ENCODE assay signal across 15 cellular contexts in genomic region chr10:59582058-59582457, GRCh38.
"Had no signal": no experiment of that assay in that cellular context is flagged by ENCODE, and none has a peak within 500 bp of the region (broad histone marks: within the 10 kb centered on the region; RNA-seq: fewer than 3 reads in every experiment).

No MANE protein-coding gene starts in this region.

- H3K9me3 Mint-ChIP-seq: activated B cell treated with CpG ODN at 0.5 μM for 24 hours; activated CD4-positive, alpha-beta memory T cell treated with anti-CD3 and anti-CD28 coated beads, Interleukin-2, amount 10 ng/mL, durations not matched to agents 7 days and 5 days; activated naive CD8-positive, alpha-beta T cell treated with anti-CD3 and anti-CD28 coated beads for 36 hours; endodermal cell; natural killer cell treated with Interleukin-12 subunit alpha and Interleukin-12 subunit beta and Interleukin-15 and Interleukin-18, amount 100 ng/mL, for 72 hours; T-cell had no signal

- H3K27me3 Mint-ChIP-seq: activated CD8-positive, alpha-beta memory T cell treated with anti-CD3 and anti-CD28 coated beads, Interleukin-2, amount 10 ng/mL, durations not matched to agents 7 days and 5 days; natural killer cell treated with Interleukin-12 subunit alpha and Interleukin-12 subunit beta and Interleukin-15 and Interleukin-18, amount 100 ng/mL, for 72 hours had no signal

- H3K36me3 Mint-ChIP-seq: activated CD8-positive, alpha-beta memory T cell treated with anti-CD3 and anti-CD28 coated beads, Interleukin-2, amount 10 ng/mL, durations not matched to agents 7 days and 5 days; activated naive CD8-positive, alpha-beta T cell treated with anti-CD3 and anti-CD28 coated beads for 36 hours; natural killer cell treated with Interleukin-12 subunit alpha and Interleukin-12 subunit beta and Interleukin-15 and Interleukin-18, amount 100 ng/mL, for 72 hours; T-cell had no signal

- H3K27ac Mint-ChIP-seq: activated B cell treated with CpG ODN at 0.5 μM for 24 hours; activated CD4-positive, alpha-beta memory T cell treated with anti-CD3 and anti-CD28 coated beads, Interleukin-2, amount 10 ng/mL, durations not matched to agents 7 days and 5 days; activated CD8-positive, alpha-beta memory T cell treated with anti-CD3 and anti-CD28 coated beads, Interleukin-2, amount 10 ng/mL, durations not matched to agents 7 days and 5 days; activated naive CD8-positive, alpha-beta T cell treated with anti-CD3 and anti-CD28 coated beads for 36 hours; endodermal cell; natural killer cell treated with Interleukin-12 subunit alpha and Interleukin-12 subunit beta and Interleukin-15 and Interleukin-18, amount 100 ng/mL, for 72 hours; T-cell had no signal

- ATAC-seq: activated CD8-positive, alpha-beta memory T cell treated with anti-CD3 and anti-CD28 coated beads, Interleukin-2, amount 10 ng/mL, durations not matched to agents 7 days and 5 days; gastrocnemius medialis; natural killer cell treated with Interleukin-12 subunit alpha and Interleukin-12 subunit beta and Interleukin-15 and Interleukin-18, amount 100 ng/mL, for 72 hours; T-cell had no signal

- H3K4me3 Mint-ChIP-seq: activated B cell treated with CpG ODN at 0.5 μM for 24 hours; activated CD4-positive, alpha-beta memory T cell treated with anti-CD3 and anti-CD28 coated beads, Interleukin-2, amount 10 ng/mL, durations not matched to agents 7 days and 5 days; activated CD8-positive, alpha-beta memory T cell treated with anti-CD3 and anti-CD28 coated beads, Interleukin-2, amount 10 ng/mL, durations not matched to agents 7 days and 5 days; activated naive CD8-positive, alpha-beta T cell treated with anti-CD3 and anti-CD28 coated beads for 36 hours; endodermal cell; natural killer cell treated with Interleukin-12 subunit alpha and Interleukin-12 subunit beta and Interleukin-15 and Interleukin-18, amount 100 ng/mL, for 72 hours; T-cell had no signal

- H3K4me1 Mint-ChIP-seq: activated B cell treated with CpG ODN at 0.5 μM for 24 hours; activated CD4-positive, alpha-beta memory T cell treated with anti-CD3 and anti-CD28 coated beads, Interleukin-2, amount 10 ng/mL, durations not matched to agents 7 days and 5 days; activated CD8-positive, alpha-beta memory T cell treated with anti-CD3 and anti-CD28 coated beads, Interleukin-2, amount 10 ng/mL, durations not matched to agents 7 days and 5 days; activated naive CD8-positive, alpha-beta T cell treated with anti-CD3 and anti-CD28 coated beads for 36 hours; endodermal cell; T-cell had no signal

- DNase-seq: activated B cell treated with CpG ODN at 0.5 μM for 24 hours; activated CD4-positive, alpha-beta memory T cell treated with anti-CD3 and anti-CD28 coated beads, Interleukin-2, amount 10 ng/mL, durations not matched to agents 7 days and 5 days; activated CD4-positive, alpha-beta T cell treated with anti-CD3 and anti-CD28 coated beads for 48 hours; activated CD8-positive, alpha-beta memory T cell treated with anti-CD3 and anti-CD28 coated beads, Interleukin-2, amount 10 ng/mL, durations not matched to agents 7 days and 5 days; activated naive CD4-positive, alpha-beta T cell; activated naive CD8-positive, alpha-beta T cell treated with anti-CD3 and anti-CD28 coated beads for 36 hours; amniotic stem cell; endodermal cell; gastrocnemius medialis; stimulated activated CD4-positive, alpha-beta T cell treated with anti-CD3 and anti-CD28 coated beads, Interleukin-12 subunit alpha, Interleukin-12 subunit beta, amount 100 ng/mL, for 4 hours; stimulated activated CD4-positive, alpha-beta T cell treated with anti-CD3 and anti-CD28 coated beads, Interleukin-1b, Interleukin-23, amount 100 ng/mL, for 48 hours; stimulated activated naive CD4-positive, alpha-beta T cell treated with Interleukin-2 at 50 U/mL for 16 hours; T-cell; trophoblast cell had no signal
